ENCODE assay signal across 20 cellular contexts in the genomic region with DNA sequence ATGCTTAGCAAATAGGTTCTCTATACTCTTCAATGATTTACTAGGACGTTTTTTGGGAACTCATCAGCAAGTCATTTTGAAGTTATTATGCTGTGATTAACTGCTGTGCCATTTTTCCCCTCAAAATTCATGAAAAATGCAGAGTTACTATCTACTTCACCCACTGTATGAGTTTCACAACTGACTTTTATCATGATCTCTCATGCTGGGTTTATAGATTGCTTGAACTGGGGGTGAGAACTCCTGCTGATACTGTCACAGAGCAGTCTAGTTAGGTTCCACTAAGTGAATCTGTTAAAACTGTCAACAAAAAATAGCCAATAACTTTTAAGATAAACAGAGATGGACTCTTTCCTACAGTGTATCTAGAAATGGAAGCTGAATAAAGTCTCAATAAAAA.
"Had no signal": no experiment of that assay in that cellular context is flagged by ENCODE, and none has a peak within 500 bp of the region (broad histone marks: within the 10 kb centered on the region; RNA-seq: fewer than 3 reads in every experiment).

No MANE protein-coding gene starts in this region.

- H3K4me3 ChIP-seq: mucosa of descending colon, ovary, right atrium auricular region, sigmoid colon, skin epidermis, testis, tibial nerve, upper lobe of right lung, vagina had no signal

- ATAC-seq: foreskin keratinocyte; mucosa of descending colon; naive thymus-derived CD8-positive, alpha-beta T cell; stimulated activated naive B cell treated with anti-CD40 and anti-IgM and Interleukin-4, amounts not matched to agents 10 μg/mL and 1 μg/mL and 100 μg/mL, for 72 hours; stimulated activated naive CD8-positive, alpha-beta T cell treated with anti-CD3 and anti-CD28 coated beads, Interleukin-15, amount 100 ng/mL, for 72 hours; upper lobe of right lung had no signal

- H3K4me1 Mint-ChIP-seq: naive thymus-derived CD8-positive, alpha-beta T cell; neural crest cell; stimulated activated naive B cell treated with anti-CD40 and anti-IgM and Interleukin-4, amounts not matched to agents 10 μg/mL and 1 μg/mL and 100 μg/mL, for 72 hours; stimulated activated naive CD8-positive, alpha-beta T cell treated with anti-CD3 and anti-CD28 coated beads, Interleukin-15, amount 100 ng/mL, for 72 hours had no signal

- H3K4me1 ChIP-seq: foreskin keratinocyte, right atrium auricular region, sigmoid colon, testis, tibial nerve, upper lobe of right lung, vagina had no signal

- H3K36me3 Mint-ChIP-seq: naive thymus-derived CD8-positive, alpha-beta T cell; stimulated activated naive B cell treated with anti-CD40 and anti-IgM and Interleukin-4, amounts not matched to agents 10 μg/mL and 1 μg/mL and 100 μg/mL, for 72 hours had no signal

- H3K9me3 ChIP-seq: mucosa of descending colon, ovary, right atrium auricular region, sigmoid colon, testis, tibial nerve, upper lobe of right lung, vagina had no signal

- H3K27me3 Mint-ChIP-seq: naive thymus-derived CD8-positive, alpha-beta T cell; stimulated activated naive B cell treated with anti-CD40 and anti-IgM and Interleukin-4, amounts not matched to agents 10 μg/mL and 1 μg/mL and 100 μg/mL, for 72 hours; stimulated activated naive CD8-positive, alpha-beta T cell treated with anti-CD3 and anti-CD28 coated beads, Interleukin-15, amount 100 ng/mL, for 72 hours had no signal

- H3K36me3 ChIP-seq: ovary, right atrium auricular region, sigmoid colon, tibial nerve, upper lobe of right lung, vagina had no signal

- H3K27ac Mint-ChIP-seq: naive thymus-derived CD8-positive, alpha-beta T cell; stimulated activated naive B cell treated with anti-CD40 and anti-IgM and Interleukin-4, amounts not matched to agents 10 μg/mL and 1 μg/mL and 100 μg/mL, for 72 hours; stimulated activated naive CD8-positive, alpha-beta T cell treated with anti-CD3 and anti-CD28 coated beads, Interleukin-15, amount 100 ng/mL, for 72 hours had no signal

- H3K27ac ChIP-seq: foreskin keratinocyte, ovary, right atrium auricular region, sigmoid colon, skin epidermis, testis, tibial nerve, upper lobe of right lung, vagina had no signal

- H3K27me3 ChIP-seq: foreskin keratinocyte, ovary, right atrium auricular region, sigmoid colon, testis, tibial nerve, upper lobe of right lung, vagina had no signal

- DNase-seq: effector CD4-positive, alpha-beta T cell; endodermal cell; erythroblast; foreskin keratinocyte; mucosa of descending colon; naive thymus-derived CD8-positive, alpha-beta T cell; nucleus accumbens; ovary; sigmoid colon; stimulated activated CD4-positive, alpha-beta T cell treated with anti-CD3 and anti-CD28 coated beads, Interleukin-2, amount 100 ng/mL, for 24 hours; stimulated activated CD4-positive, alpha-beta T cell treated with anti-CD3 and anti-CD28 coated beads, Interleukin-4, amount 100 ng/mL, for 4 hours; stimulated activated naive B cell treated with anti-CD40 and anti-IgM and Interleukin-4, amounts not matched to agents 10 μg/mL and 1 μg/mL and 100 μg/mL, for 72 hours; stimulated activated naive CD8-positive, alpha-beta T cell treated with anti-CD3 and anti-CD28 coated beads, Interleukin-15, amount 100 ng/mL, for 72 hours; testis; upper lobe of right lung had no signal

- H3K4me3 Mint-ChIP-seq: endodermal cell; naive thymus-derived CD8-positive, alpha-beta T cell; neural crest cell; stimulated activated naive B cell treated with anti-CD40 and anti-IgM and Interleukin-4, amounts not matched to agents 10 μg/mL and 1 μg/mL and 100 μg/mL, for 72 hours; stimulated activated naive CD8-positive, alpha-beta T cell treated with anti-CD3 and anti-CD28 coated beads, Interleukin-15, amount 100 ng/mL, for 72 hours had no signal
